In the genomic region with DNA sequence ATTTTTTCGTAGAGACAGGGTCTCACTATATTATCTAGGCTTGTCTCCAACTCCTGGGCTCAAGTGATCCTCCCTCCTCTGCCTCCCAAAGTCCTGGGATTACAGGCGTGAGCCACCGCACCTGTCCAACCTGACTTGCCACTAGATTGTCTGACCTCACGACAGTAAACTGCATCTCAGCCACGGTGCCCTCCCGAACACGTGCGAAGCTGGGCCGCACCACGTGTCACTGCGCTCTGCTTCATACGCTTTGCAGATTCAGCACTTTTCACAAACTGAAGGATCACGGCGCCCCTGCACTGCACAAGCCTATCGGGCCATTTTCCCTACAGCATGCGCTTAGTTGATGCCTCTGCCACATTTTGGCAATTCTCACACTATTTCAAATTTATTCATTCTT, we compare ENCODE assay signal across 16 cellular contexts.
"Had no signal": no experiment of that assay in that cellular context is flagged by ENCODE, and none has a peak within 500 bp of the region (broad histone marks: within the 10 kb centered on the region; RNA-seq: fewer than 3 reads in every experiment).

No MANE protein-coding gene starts in this region.

- H3K36me3 Mint-ChIP-seq: natural killer cell had no signal

- H3K27ac Mint-ChIP-seq: activated CD4-positive, alpha-beta T cell treated with anti-CD3 and anti-CD28 coated beads, Interleukin-2, amount 10 ng/mL, durations not matched to agents 7 days and 5 days; activated CD8-positive, alpha-beta T cell treated with anti-CD3 and anti-CD28 coated beads, Interleukin-2, amount 10 ng/mL, durations not matched to agents 7 days and 5 days; activated naive CD4-positive, alpha-beta T cell treated with anti-CD3 and anti-CD28 coated beads for 36 hours; activated T-cell treated with anti-CD3 and anti-CD28 coated beads, Interleukin-2, amount 50 U/mL, for 24 hours; natural killer cell; stimulated activated naive CD8-positive, alpha-beta T cell treated with anti-CD3 and anti-CD28 coated beads, Interleukin-15, amount 100 ng/mL, for 72 hours had no signal

- H3K9me3 Mint-ChIP-seq: activated CD4-positive, alpha-beta T cell treated with anti-CD3 and anti-CD28 coated beads, Interleukin-2, amount 10 ng/mL, durations not matched to agents 7 days and 5 days; activated naive CD4-positive, alpha-beta T cell treated with anti-CD3 and anti-CD28 coated beads for 36 hours; activated T-cell treated with anti-CD3 and anti-CD28 coated beads, Interleukin-2, amount 50 U/mL, for 24 hours; natural killer cell; stimulated activated naive CD8-positive, alpha-beta T cell treated with anti-CD3 and anti-CD28 coated beads, Interleukin-15, amount 100 ng/mL, for 72 hours had no signal

- H3K27ac ChIP-seq: lower lobe of right lung had no signal

- H3K4me3 Mint-ChIP-seq: activated CD4-positive, alpha-beta T cell treated with anti-CD3 and anti-CD28 coated beads, Interleukin-2, amount 10 ng/mL, durations not matched to agents 7 days and 5 days; activated CD8-positive, alpha-beta T cell treated with anti-CD3 and anti-CD28 coated beads, Interleukin-2, amount 10 ng/mL, durations not matched to agents 7 days and 5 days; activated naive CD4-positive, alpha-beta T cell treated with anti-CD3 and anti-CD28 coated beads for 36 hours; activated T-cell treated with anti-CD3 and anti-CD28 coated beads, Interleukin-2, amount 50 U/mL, for 24 hours; natural killer cell; stimulated activated naive CD8-positive, alpha-beta T cell treated with anti-CD3 and anti-CD28 coated beads, Interleukin-15, amount 100 ng/mL, for 72 hours had no signal

- H3K4me1 ChIP-seq: lower lobe of right lung had no signal

- H3K9me3 ChIP-seq: lower lobe of right lung had no signal

- H3K27me3 Mint-ChIP-seq: activated CD4-positive, alpha-beta T cell treated with anti-CD3 and anti-CD28 coated beads, Interleukin-2, amount 10 ng/mL, durations not matched to agents 7 days and 5 days; activated T-cell treated with anti-CD3 and anti-CD28 coated beads, Interleukin-2, amount 50 U/mL, for 24 hours; stimulated activated naive CD8-positive, alpha-beta T cell treated with anti-CD3 and anti-CD28 coated beads, Interleukin-15, amount 100 ng/mL, for 72 hours had no signal

- DNase-seq: activated CD4-positive, alpha-beta T cell treated with anti-CD3 and anti-CD28 coated beads, Interleukin-2, amount 10 ng/mL, durations not matched to agents 7 days and 5 days; activated CD8-positive, alpha-beta T cell treated with anti-CD3 and anti-CD28 coated beads, Interleukin-2, amount 10 ng/mL, durations not matched to agents 7 days and 5 days; activated naive CD4-positive, alpha-beta T cell treated with anti-CD3 and anti-CD28 coated beads for 36 hours; activated T-cell treated with anti-CD3 and anti-CD28 coated beads, Interleukin-2, amount 50 U/mL, for 24 hours; cerebellar nuclear complex; effector CD4-positive, alpha-beta T cell; lower lobe of right lung; natural killer cell; nucleus accumbens; posterior cingulate gyrus; retina; stimulated activated CD4-positive, alpha-beta T cell treated with anti-CD3 and anti-CD28 coated beads, Interleukin-2, amount 100 ng/mL, for 24 hours; stimulated activated naive CD8-positive, alpha-beta T cell treated with anti-CD3 and anti-CD28 coated beads, Interleukin-15, amount 100 ng/mL, for 72 hours; T1000; trophoblast cell had no signal

- ATAC-seq: activated CD4-positive, CD25-positive, alpha-beta regulatory T cell treated with anti-CD3 and anti-CD28 coated beads, Interleukin-2, amount 50 U/mL, for 24 hours; activated CD8-positive, alpha-beta T cell treated with anti-CD3 and anti-CD28 coated beads, Interleukin-2, amount 10 ng/mL, durations not matched to agents 7 days and 5 days; lower lobe of right lung; natural killer cell; stimulated activated naive CD8-positive, alpha-beta T cell treated with anti-CD3 and anti-CD28 coated beads, Interleukin-15, amount 100 ng/mL, for 72 hours had no signal

- H3K4me3 ChIP-seq: lower lobe of right lung had no signal
